Comparison of ENCODE assay signal across 7 cellular contexts in genomic region chr2:105396254-105397024, GRCh38. TPM values are rescaled to one million over a fixed set of nuclear protein-coding genes. Genes with fewer than 3 reads are reported as not detected.
DNase-seq lines count a peak whose midpoint lies in the region; ATAC-seq and TF ChIP-seq lines count a peak whose summit lies in the region.

No MANE protein-coding gene starts in this region.

- H3K9me2 ChIP-seq in OCI-LY7 (ENCODE audit: insufficient read depth, low read length), result no peaks in the 10 kb centered on the region

- no peaks in the 10 kb centered on the region for H3K9me3 Mint-ChIP-seq in activated T-cell treated with anti-CD3 and anti-CD28 coated beads, Interleukin-2, amount 50 U/mL, for 4 hours
- H3K9me3 Mint-ChIP-seq in H9, result peaks cover 3 to 7% of the 10 kb centered on the region in 2 experiments; a peak in 4 of 5 replicates

- H3K9me3 ChIP-seq in OCI-LY7 (ENCODE audit: low read length), result no peaks in the 10 kb centered on the region
- H3K9me3 ChIP-seq in H9 (ENCODE audit: control insufficient read depth, low read depth, low read length), result no peaks in the 10 kb centered on the region

- no peak overlapping the region for H3K4me3 ChIP-seq in OCI-LY7 (ENCODE audit: low read depth, low read length, poor library complexity, severe bottlenecking)

- TF ChIP-seq CTCF in OCI-LY7 (conservative IDR thresholded peaks at IDR 0.05; ENCODE audit: low read length), result no peak
- TF ChIP-seq CTCF in H9 (conservative IDR thresholded peaks at IDR 0.05), result no peak

- H3K4me3 Mint-ChIP-seq in activated T-cell treated with anti-CD3 and anti-CD28 coated beads, Interleukin-2, amount 50 U/mL, for 4 hours, result no peak overlapping the region
- H3K4me3 Mint-ChIP-seq in H9, result no peak overlapping the region

- H3T11ph ChIP-seq in H9 (ENCODE audit: low read length), result no peak overlapping the region

- H3K23me2 ChIP-seq in H9 (ENCODE audit: insufficient read length, low read depth, low read length, poor library complexity, severe bottlenecking), result peaks cover 3% of the 10 kb centered on the region

- H4K8ac ChIP-seq in H9 (replicated peaks; ENCODE audit: insufficient read length, low read depth, low read length), result no peak overlapping the region

- H3K4me1 ChIP-seq in OCI-LY7 (ENCODE audit: insufficient read depth, low read length, poor library complexity, severe bottlenecking), result no peaks in the 10 kb centered on the region
- H3K4me1 ChIP-seq in H9 (ENCODE audit: insufficient read depth, low read length), result no peaks in the 10 kb centered on the region; the same call in 1 of the 2 replicates

- H2BK20ac ChIP-seq in H9 (ENCODE audit: low read depth, low read length, poor library complexity, severe bottlenecking), result no peak overlapping the region

- no peak overlapping the region for H3K14ac ChIP-seq in H9 (ENCODE audit: insufficient read depth, low read length)

- H3K4me1 Mint-ChIP-seq in activated T-cell treated with anti-CD3 and anti-CD28 coated beads, Interleukin-2, amount 50 U/mL, for 4 hours (ENCODE audit: low read depth), result peaks cover 14% of the 10 kb centered on the region
- H3K4me1 Mint-ChIP-seq in H9, result peaks cover 16 to 24% of the 10 kb centered on the region in 2 experiments

- no peaks in the 10 kb centered on the region for H3K36me3 Mint-ChIP-seq in activated T-cell treated with anti-CD3 and anti-CD28 coated beads, Interleukin-2, amount 50 U/mL, for 4 hours (ENCODE audit: insufficient read depth)
- peaks cover 3 to 24% (median 9%) of the 10 kb centered on the region in 3 experiments; a peak in 6 of 7 replicates for H3K36me3 Mint-ChIP-seq in H9 (ENCODE audit: insufficient read depth in 1 of 3, low read depth in 3 of 3)

- H2BK5ac ChIP-seq in H9 (ENCODE audit: insufficient read length, low read length), result no peak overlapping the region

- no peaks in the 10 kb centered on the region for H3K36me3 ChIP-seq in OCI-LY7 (ENCODE audit: insufficient read depth, low read length)

- H3K9ac ChIP-seq in H9 (ENCODE audit: extremely low read depth, insufficient read length, low read length), result no peak overlapping the region

- POLR2A ChIA-PET in OCI-LY7 (lab: Charles Lee), result interaction anchor here (0.7 kb wide), 1 partner anchor 592 kb away, joined by 4 read pairs; no protein-coding TSS in a partner anchor

- no TSS peak for BruUV-seq in OCI-LY7 (replicated peaks; lab: Mats Ljungman, UMichigan)

- peak; percentile 80 for DNase-seq in HT-29 (ENCODE audit: low spot score)
- DNase-seq in activated T-cell treated with anti-CD3 and anti-CD28 coated beads, Interleukin-2, amount 50 U/mL, for 4 hours, result peak; percentile 35
- peak; percentile 41 for DNase-seq in iPS-NIHi7 (ENCODE audit: extremely low spot score)
- DNase-seq in stimulated activated CD8-positive, alpha-beta memory T cell treated with anti-CD3 and anti-CD28 coated beads, Interleukin-15, amount 100 ng/mL, for 4 hours (ENCODE audit: low read depth in 2 of 2), result peak; percentile 16 to 45
- no peak for DNase-seq in SKM-1 (lab: John Stamatoyannopoulos, UW; ENCODE audit: unreplicated experiment)
- no peak for DNase-seq in OCI-LY7 (ENCODE audit: low spot score)
- DNase-seq in H9, result no peak

- no peak overlapping the region for H3K23ac ChIP-seq in H9 (ENCODE audit: insufficient read length, low read depth, low read length)

- no peak overlapping the region for H3K27ac Mint-ChIP-seq in H9

- H3K4ac ChIP-seq in H9 (ENCODE audit: low read depth, low read length), result no peak overlapping the region

- peak; percentile 70 to 74 for ATAC-seq in activated T-cell treated with anti-CD3 and anti-CD28 coated beads, Interleukin-2, amount 50 U/mL, for 4 hours

- WGBS in H9 (ENCODE audit: extremely low coverage, insufficient read length, low lambda C conversion rate), result no CpG with 5 or more reads among the region's 12 CpGs

- no peak overlapping the region for H3K18ac ChIP-seq in H9 (ENCODE audit: insufficient read length, low read depth, low read length)

- CTCF ChIA-PET in OCI-LY7 (lab: Charles Lee; ENCODE audit: unreplicated experiment), result no interaction called here

- H4K20me1 ChIP-seq in OCI-LY7 (ENCODE audit: insufficient read depth, low read length), result no peaks in the 10 kb centered on the region
- H4K20me1 ChIP-seq in H9 (ENCODE audit: control insufficient read depth, insufficient read depth, insufficient read length), result no peaks in the 10 kb centered on the region

- H2BK120ac ChIP-seq in H9 (ENCODE audit: low read depth, low read length, poor library complexity, severe bottlenecking), result no peak overlapping the region

- H3K79me2 ChIP-seq in OCI-LY7 (ENCODE audit: insufficient read depth, low read depth, low read length) (no peaks in the 10 kb centered on the region), H9 (ENCODE audit: insufficient read depth, low read length) (peaks cover 2% of the 10 kb centered on the region; the same call in 1 of the 2 replicates)

- H3K4me2 ChIP-seq in OCI-LY7 (ENCODE audit: low read length) (no peak overlapping the region), H9 (ENCODE audit: insufficient read depth, insufficient read length, low read length) (no peak overlapping the region)

- H4K5ac ChIP-seq in H9 (ENCODE audit: insufficient read length, low read depth, low read length), result no peak overlapping the region

- H2AFZ ChIP-seq in OCI-LY7 (ENCODE audit: low read length), result no peak overlapping the region
- no peak overlapping the region for H2AFZ ChIP-seq in H9 (ENCODE audit: low read length)

- no peaks in the 10 kb centered on the region for H3K79me1 ChIP-seq in H9 (ENCODE audit: insufficient read depth, low read depth, low read length, poor library complexity, severe bottlenecking)

- no peak overlapping the region for H3K27ac ChIP-seq in OCI-LY7 (ENCODE audit: low read depth, low read length, poor library complexity, severe bottlenecking)
- H3K27ac ChIP-seq in H9 (ENCODE audit: insufficient read length, low read depth, low read length), result no peak overlapping the region

- peaks cover 31% of the 10 kb centered on the region for H3K27me3 Mint-ChIP-seq in activated T-cell treated with anti-CD3 and anti-CD28 coated beads, Interleukin-2, amount 50 U/mL, for 4 hours (ENCODE audit: low read depth)
- peaks cover 15% of the 10 kb centered on the region for H3K27me3 Mint-ChIP-seq in H9 (ENCODE audit: low read depth)

- no peak overlapping the region for H2BK15ac ChIP-seq in H9 (ENCODE audit: low read depth, low read length)

- H2BK12ac ChIP-seq in H9 (ENCODE audit: insufficient read length, low read depth, low read length), result no peak overlapping the region

- intact Hi-C loops in OCI-LY7 (cut with micrococcal nuclease; ENCODE audit: unreplicated experiment), result no loop called here

- peaks cover 12% of the 10 kb centered on the region; the same call in 1 of the 2 replicates for H3K27me3 ChIP-seq in H9 (ENCODE audit: insufficient read depth, low read length)

- no peak overlapping the region for H4K91ac ChIP-seq in H9 (ENCODE audit: insufficient read length, low read depth, low read length)

- H2AK5ac ChIP-seq in H9 (ENCODE audit: insufficient read length, low read length), result no peak overlapping the region

- H3K56ac ChIP-seq in H9 (ENCODE audit: insufficient read length, low read depth, low read length), result no peak overlapping the region

RNA-seq across cellular contexts. Expression of gene FHL2, which starts 2.4 kb away (rescaled TPM):
- total RNA-seq in HT-29 (2014; rRNA removed; shearing (Covaris generic)), result 56.2 and 56.4 TPM in 2 replicates
- total RNA-seq in activated T-cell treated with anti-CD3 and anti-CD28 coated beads, Interleukin-2, amount 50 U/mL, for 4 hours, result 1 to 10 TPM; 2.6 to 3.5 (median 2.7) TPM
- not detected in 2 replicates for total RNA-seq in OCI-LY7 (2014; rRNA removed; shearing (Covaris generic))
- total RNA-seq in OCI-LY7 (2022) (0.26 TPM in 1 of 2 replicates, not detected in the other), H9 (2021) (34.9 and 36.9 TPM in 2 replicates)

RNA-seq across cellular contexts. Expression of gene C2orf49, which starts 59.1 kb away (rescaled TPM):
- total RNA-seq in HT-29 (2014; rRNA removed; shearing (Covaris generic)), result 6.7 and 7.7 TPM in 2 replicates
- 10 to 100 TPM; 16.2 to 18.8 (median 18.1) TPM for total RNA-seq in activated T-cell treated with anti-CD3 and anti-CD28 coated beads, Interleukin-2, amount 50 U/mL, for 4 hours
- 11.8 and 13.1 TPM in 2 replicates for total RNA-seq in OCI-LY7 (2014; rRNA removed; shearing (Covaris generic))
- total RNA-seq in OCI-LY7 (2022), result 17.0 and 18.3 TPM in 2 replicates
- 17.1 and 18.8 TPM in 2 replicates for total RNA-seq in H9 (2021)

Comparison
In these comparisons a context has a peak if more than half of its experiments do, and no peak if none do; other contexts are left out.
1. DNase-seq: peak in HT-29 (single experiment), activated T-cell treated with anti-CD3 and anti-CD28 coated beads, Interleukin-2, amount 50 U/mL, for 4 hours (single experiment), iPS-NIHi7 (single experiment) and stimulated activated CD8-positive, alpha-beta memory T cell treated with anti-CD3 and anti-CD28 coated beads, Interleukin-15, amount 100 ng/mL, for 4 hours (2 of 2); none in SKM-1 (single experiment), OCI-LY7 (single experiment) and H9 (single experiment).